ENCODE assay signal across 1 cellular context in genomic region chr17:7439462-7440112, GRCh38.
TF ChIP-seq lines count a peak whose summit lies in the region.

TSS of gene FGF11 (plus strand) at chr17:7439512. CDS start at chr17:7439621, 109 bp downstream.

TF ChIP-seq in GM12878, 131 proteins besides CTCF, POLR2A, EP300 and RAD21:
- TF ChIP-seq NKRF (conservative IDR thresholded peaks at IDR 0.05) (peak; percentile 41; the same call in 1 of the 2 replicates), RAD51 (IDR thresholded peaks at IDR 0.05) (no peak), HDGF (IDR thresholded peaks at IDR 0.05) (no peak), BCL3 (IDR thresholded peaks at IDR 0.05; ENCODE audit: borderline replicate concordance, insufficient read depth, low read depth, low read length, poor library complexity, severe bottlenecking) (no peak), GATAD2B (conservative IDR thresholded peaks at IDR 0.05; ENCODE audit: low read depth) (0 out of 2 replicates have a peak, but pooled peaks have one; percentile 43), REST (IDR thresholded peaks at IDR 0.05; ENCODE audit: low read depth, low read length) (peak; percentile 35; the same call in 1 of the 2 replicates), ATF2 (IDR thresholded peaks at IDR 0.05; ENCODE audit: low read length) (no peak), TARDBP (IDR thresholded peaks at IDR 0.05; ENCODE audit: borderline replicate concordance) (no peak), KLF5 (IDR thresholded peaks at IDR 0.05; ENCODE audit: partially characterized antibody) (no peak), SMAD1 (IDR thresholded peaks at IDR 0.05; ENCODE audit: low read depth, partially characterized antibody) (no peak), ZNF274 (IDR thresholded peaks at IDR 0.05; ENCODE audit: insufficient read depth, insufficient read length) (no peak), CEBPZ (IDR thresholded peaks at IDR 0.05; ENCODE audit: low read depth, low read length) (no peak), CHD2 (IDR thresholded peaks at IDR 0.05; ENCODE audit: borderline replicate concordance, low read depth, low read length) (peak; percentile 96; the same call in 1 of the 2 replicates), MAX (IDR thresholded peaks at IDR 0.05; ENCODE audit: low read depth, low read length) (no peak), IKZF2 (IDR thresholded peaks at IDR 0.05) (no peak), NR2C1 (IDR thresholded peaks at IDR 0.05) (no peak), ELK1 (IDR thresholded peaks at IDR 0.05; ENCODE audit: low read depth, low read length) (no peak), USF1 (IDR thresholded peaks at IDR 0.05; ENCODE audit: borderline replicate concordance, extremely low read length, insufficient read depth, low read depth, low read length) (no peak), BRCA1 (IDR thresholded peaks at IDR 0.05; ENCODE audit: low read depth, low read length) (peak; percentile 66; the same call in 1 of the 2 replicates), BACH1 (IDR thresholded peaks at IDR 0.05; ENCODE audit: borderline replicate concordance) (0 out of 2 replicates have a peak, but pooled peaks have one; percentile 28), ASH2L (IDR thresholded peaks at IDR 0.05; ENCODE audit: borderline replicate concordance, low read depth) (no peak), CHD4 (IDR thresholded peaks at IDR 0.05) (no peak), POLR2AphosphoS2 (IDR thresholded peaks at IDR 0.05; ENCODE audit: low read depth, low read length) (peak; percentile 35; the same call in 1 of the 2 replicates), LARP7 (IDR thresholded peaks at IDR 0.05) (peak; percentile 56; the same call in 1 of the 2 replicates), E4F1 (IDR thresholded peaks at IDR 0.05; ENCODE audit: borderline replicate concordance, partially characterized antibody) (no peak), SPI1 (IDR thresholded peaks at IDR 0.05; ENCODE audit: borderline replicate concordance, insufficient read depth, low read depth, low read length) (no peak), TCF7 (IDR thresholded peaks at IDR 0.05; ENCODE audit: borderline replicate concordance) (no peak), MTA3 (IDR thresholded peaks at IDR 0.05; ENCODE audit: borderline replicate concordance, low read length) (peak; percentile 10; the same call in 1 of the 2 replicates), NR2C2 (IDR thresholded peaks at IDR 0.05; ENCODE audit: borderline replicate concordance, control insufficient read depth, insufficient read length, low read depth) (no peak), ZNF687 (IDR thresholded peaks at IDR 0.05) (no peak; the same call in 1 of the 2 replicates), KDM1A (IDR thresholded peaks at IDR 0.05; ENCODE audit: borderline replicate concordance) (no peak), CREM (IDR thresholded peaks at IDR 0.05; ENCODE audit: low read depth) (no peak), YY1 (IDR thresholded peaks at IDR 0.05; ENCODE audit: low read depth, low read length) (peak; percentile 64; the same call in 1 of the 2 replicates)
